ENCODE assay signal across 8 cellular contexts in genomic region chr19:45092747-45093678, GRCh38. TPM values are rescaled to one million over a fixed set of nuclear protein-coding genes. Genes with fewer than 3 reads are reported as not detected.
DNase-seq lines count a peak whose midpoint lies in the region; ATAC-seq and TF ChIP-seq lines count a peak whose summit lies in the region.

TSS of gene PPP1R37 (plus strand) at chr19:45093179. CDS start at chr19:45093326, 147 bp downstream.

- H3K9me2 ChIP-seq in hepatocyte (replicated peaks; ENCODE audit: insufficient read depth): no peaks in the 10 kb centered on the region

- peak within 1 kb of the TSS; percentile 55 for H2AFZ ChIP-seq in hepatocyte

- in situ Hi-C loops in GM13976 (cut with MboI; ENCODE audit: low sequenced_read_pairs, unreplicated experiment): no loop called here
- in situ Hi-C loops in astrocyte of the cerebellum (cut with HindIII; ENCODE audit: low sequenced_read_pairs): no loop called here

- H4K20me1 ChIP-seq in hepatocyte (ENCODE audit: insufficient read depth, poor library complexity, severe bottlenecking): peaks cover 17% of the 10 kb centered on the region

- peak; percentile 21 for TF ChIP-seq CTCF in GM13976 (IDR thresholded peaks at IDR 0.05; ENCODE audit: borderline replicate concordance, control extremely low read depth, extremely low read depth, insufficient read depth, missing control alignments)
- peak; percentile 20 for TF ChIP-seq CTCF in astrocyte of the cerebellum (IDR thresholded peaks at IDR 0.05; ENCODE audit: low read depth, low read length, missing control alignments)
- peak; percentile 22 for TF ChIP-seq CTCF in hepatocyte (IDR thresholded peaks at IDR 0.05; ENCODE audit: poor library complexity)

- peaks cover 57% of the 10 kb centered on the region for H3K79me2 ChIP-seq in hepatocyte

- DNase-seq in GM13976 (ENCODE audit: low spot score) (peak; percentile 96), NCI-H2081 treated with DMSO at 0.1 percent for 48 hours (lab: John Stamatoyannopoulos, UW) (peak; percentile 82), T1000 (lab: John Stamatoyannopoulos, UW) (peak; percentile 75), astrocyte of the cerebellum (ENCODE audit: low read depth) (peak; percentile 96), hepatocyte (ENCODE audit: low spot score) (peak; percentile 98), renal cortical epithelial cell (ENCODE audit: low read depth) (peak; percentile 95), aorta (peak; percentile 97)

- peak; percentile 43 for ATAC-seq in HG02973 (IDR thresholded peaks at IDR 0.05; ENCODE audit: unreplicated experiment)
- ATAC-seq in aorta (ENCODE audit: low FRiP score): peak; percentile 96

- peak within 1 kb of the TSS; percentile 99 for H3K27ac ChIP-seq in hepatocyte
- peak within 1 kb of the TSS in 1 of 2 donors; percentile 75 for H3K27ac ChIP-seq in aorta (ENCODE audit: low read depth in 1 of 2, low read length in 2 of 2)

- H3K27me3 ChIP-seq in hepatocyte (no peaks in the 10 kb centered on the region), aorta (ENCODE audit: control insufficient read depth in 1 of 2, insufficient read depth in 2 of 2, low read length in 1 of 2) (no peaks in the 10 kb centered on the region)

- WGBS in hepatocyte (ENCODE audit: low lambda C conversion rate, missing lambda C conversion rate): 1% methylated on average over 101 of the region's 103 CpGs
- WGBS in aorta, 2 donors: 0% methylated on average over 86 to 103 of the region's 103 CpGs

- no peaks in the 10 kb centered on the region for H3K9me3 ChIP-seq in hepatocyte (ENCODE audit: low read depth)
- H3K9me3 ChIP-seq in aorta (ENCODE audit: control insufficient read depth, low read length): no peaks in the 10 kb centered on the region

- H3K4me1 ChIP-seq in hepatocyte (ENCODE audit: insufficient read depth) (peaks cover 22% of the 10 kb centered on the region), aorta (ENCODE audit: control insufficient read depth in 1 of 2, insufficient read depth in 2 of 2, low read length in 2 of 2) (peaks cover 0 to 2% of the 10 kb centered on the region in 2 donors)

- H3K4me2 ChIP-seq in hepatocyte: peak within 1 kb of the TSS; percentile 70

- intact Hi-C loops in aorta (cut with DNase I): loop anchor here in 1 of 2 donors (5.0 kb wide), 1 partner anchor 84 kb away; the partner anchor contains the start of genes BLOC1S3 and TRAPPC6A

- H3K36me3 ChIP-seq in hepatocyte (replicated peaks; ENCODE audit: insufficient read depth, low read depth) (no peaks in the 10 kb centered on the region), aorta (ENCODE audit: control insufficient read depth in 1 of 2, insufficient read depth in 2 of 2, low read length in 1 of 2) (no peaks in the 10 kb centered on the region)

- H3K4me3 ChIP-seq in astrocyte of the cerebellum (ENCODE audit: low read depth, low read length) (peak within 1 kb of the TSS; percentile 99), hepatocyte (peak within 1 kb of the TSS; percentile 51), aorta (ENCODE audit: low read length in 2 of 2) (peak within 1 kb of the TSS; percentile 56 to 65)

RNA-seq across cellular contexts. Expression of gene PPP1R37, which starts in this region (rescaled TPM):
- total RNA-seq in hepatocyte (28.1 and 30.8 TPM in 2 replicates), renal cortical epithelial cell (35.6 and 37.1 TPM in 2 replicates), aorta (10 to 100 TPM; 12.1 to 22.7 TPM)
- polyA plus RNA-seq in hepatocyte (14.0 and 15.2 TPM in 2 replicates), aorta (10 to 100 TPM in 1 of 2 donors, 1 to 10 TPM in 1; 7.1 to 16.8 TPM)
